ENCODE assay signal across 8 cellular contexts in genomic region chr2:151999058-151999457, GRCh38.
DNase-seq lines count a peak whose midpoint lies in the region; ATAC-seq, FAIRE-seq and TF ChIP-seq lines count a peak whose summit lies in the region.

No MANE protein-coding gene starts in this region.

- peak; percentile 45 to 55 (median 53) for TF ChIP-seq CTCF in nephron (IDR thresholded peaks at IDR 0.05; ENCODE audit: unreplicated experiment in 3 of 3)

- no peak overlapping the region for H3K27ac Mint-ChIP-seq in nephron

- no peaks in the 10 kb centered on the region for H3K9me3 Mint-ChIP-seq in nephron

- H3K27me3 Mint-ChIP-seq in nephron (ENCODE audit: low read depth): peaks cover 7% of the 10 kb centered on the region

- peak; percentile 69 for ATAC-seq in HG03097 (IDR thresholded peaks at IDR 0.05; ENCODE audit: low FRiP score, unreplicated experiment)
- peak; percentile 69 for ATAC-seq in esophagus mucosa
- no peak for ATAC-seq in HG03469 (IDR thresholded peaks at IDR 0.05; ENCODE audit: unreplicated experiment)

- DNase-seq in AG08395 (ENCODE audit: low spot score) (peak; percentile 59), GM18507 (ENCODE audit: extremely low spot score, insufficient read length, low read depth) (peak; percentile 33), NCI-H510A (lab: John Stamatoyannopoulos, UW) (peak; percentile 25)
- DNase-seq in activated CD4-positive, alpha-beta T cell treated with anti-CD3 and anti-CD28 coated beads, Interleukin-2, amount 50 U/mL, for 1 hour: peak; percentile 22

- H3K4me1 Mint-ChIP-seq in nephron: peaks cover 6% of the 10 kb centered on the region

- H3K36me3 Mint-ChIP-seq in nephron (ENCODE audit: low read depth): no peaks in the 10 kb centered on the region

- FAIRE-seq in GM18507 (lab: Jason Lieb, UNC): peak; percentile 59

- no peak overlapping the region for H3K4me3 Mint-ChIP-seq in nephron
